1 cellular context compared by ENCODE assay signal in genomic region chr10:16891375-16892313, GRCh38.
TF ChIP-seq lines count a peak whose summit lies in the region.

No MANE protein-coding gene starts in this region.

TF ChIP-seq in K562, 482 proteins besides CTCF, POLR2A, EP300 and RAD21 (continued from another document and continues in another):
- TF ChIP-seq HOMEZ (CRISPR knock-in tag; IDR thresholded peaks at IDR 0.05): no peak
- TF ChIP-seq RFX1 (IDR thresholded peaks at IDR 0.05): peak; percentile 32
- TF ChIP-seq SREBF1 (IDR thresholded peaks at IDR 0.05; ENCODE audit: borderline replicate concordance, low read depth, low read length): no peak
- TF ChIP-seq SIN3A (IDR thresholded peaks at IDR 0.05; ENCODE audit: borderline replicate concordance in 2 of 2, control insufficient read depth in 1 of 2, low read depth in 2 of 2, low read length in 2 of 2): peak; percentile 30 to 92; a peak in 3 of 4 replicates
- peak; percentile 88 for TF ChIP-seq KLF10 (CRISPR knock-in tag; IDR thresholded peaks at IDR 0.05)
- TF ChIP-seq NUFIP1 (IDR thresholded peaks at IDR 0.05; ENCODE audit: partially characterized antibody): peak; percentile 84
- TF ChIP-seq ERF (CRISPR knock-in tag; IDR thresholded peaks at IDR 0.05): no peak
- peak; percentile 86 for TF ChIP-seq SPI1 (IDR thresholded peaks at IDR 0.05; ENCODE audit: borderline replicate concordance, low read depth, low read length)
- no peak for TF ChIP-seq HMG20B (CRISPR knock-in tag; IDR thresholded peaks at IDR 0.05)
- 0 out of 2 replicates have a peak, but pooled peaks have one; percentile 7 for TF ChIP-seq KLF13 (tag; IDR thresholded peaks at IDR 0.05; ENCODE audit: borderline replicate concordance, low read depth)
- TF ChIP-seq ZNF449 (CRISPR knock-in tag; IDR thresholded peaks at IDR 0.05): no peak
- TF ChIP-seq MNT (conservative IDR thresholded peaks at IDR 0.05): 0 out of 4 replicates have a peak, but pooled peaks of 1 of the 2 experiments have one; percentile 40
- TF ChIP-seq ZNF75A (CRISPR knock-in tag; IDR thresholded peaks at IDR 0.05): no peak
- no peak for TF ChIP-seq SMARCA5 (IDR thresholded peaks at IDR 0.05)
- no peak for TF ChIP-seq HES1 (IDR thresholded peaks at IDR 0.05; ENCODE audit: low read depth)
- no peak for TF ChIP-seq ZNF175 (CRISPR knock-in tag; IDR thresholded peaks at IDR 0.05; ENCODE audit: low read depth)
- peak; percentile 9 for TF ChIP-seq NCOA4 (IDR thresholded peaks at IDR 0.05; ENCODE audit: partially characterized antibody)
- TF ChIP-seq TFAM (CRISPR knock-in tag; conservative IDR thresholded peaks at IDR 0.05): no peak
- TF ChIP-seq CHD7 (IDR thresholded peaks at IDR 0.05; ENCODE audit: low read depth, low read length): no peak
- no peak for TF ChIP-seq E2F6 (IDR thresholded peaks at IDR 0.05; ENCODE audit: borderline replicate concordance in 1 of 2, extremely low read depth in 1 of 2, insufficient read depth in 1 of 2, insufficient read length in 1 of 2, low read depth in 1 of 2, low read length in 1 of 2, poor library complexity in 1 of 2, severe bottlenecking in 1 of 2)
- 0 out of 2 replicates have a peak, but pooled peaks have one; percentile 49 for TF ChIP-seq SMAD3 (CRISPR knock-in tag; conservative IDR thresholded peaks at IDR 0.05)
- no peak for TF ChIP-seq ZNF609 (CRISPR knock-in tag; IDR thresholded peaks at IDR 0.05; ENCODE audit: borderline replicate concordance)
- TF ChIP-seq SP1 (CRISPR knock-in tag; IDR thresholded peaks at IDR 0.05): no peak
- TF ChIP-seq POLR2B (IDR thresholded peaks at IDR 0.05; ENCODE audit: low read depth, partially characterized antibody): peak; percentile 98
- no peak for TF ChIP-seq NRF1 (conservative IDR thresholded peaks at IDR 0.05 in 1 of 2, IDR thresholded peaks at IDR 0.05 in 1 of 2)
- TF ChIP-seq ELF2 (CRISPR knock-in tag; IDR thresholded peaks at IDR 0.05): no peak
- TF ChIP-seq ZNF583 (CRISPR knock-in tag; IDR thresholded peaks at IDR 0.05): no peak
- TF ChIP-seq ZBTB1 (CRISPR knock-in tag; IDR thresholded peaks at IDR 0.05; ENCODE audit: borderline replicate concordance, low read depth): no peak
- TF ChIP-seq HDAC8 (tag; IDR thresholded peaks at IDR 0.05): no peak
- TF ChIP-seq MEF2A (IDR thresholded peaks at IDR 0.05; ENCODE audit: control insufficient read depth, low read depth, low read length): peak; percentile 79
- TF ChIP-seq RBM39 (optimal IDR thresholded peaks at IDR 0.05; ENCODE audit: low read depth, low read length): no peak
- TF ChIP-seq SMAD2 (IDR thresholded peaks at IDR 0.05; ENCODE audit: low read depth, low read length): no peak
- no peak for TF ChIP-seq ZZZ3 (IDR thresholded peaks at IDR 0.05)
- TF ChIP-seq FOXJ2 (tag; IDR thresholded peaks at IDR 0.05): peak; percentile 66; the same call in 1 of the 2 replicates
- no peak for TF ChIP-seq ZNF436 (CRISPR knock-in tag; IDR thresholded peaks at IDR 0.05)
- TF ChIP-seq TEAD1 (CRISPR knock-in tag; IDR thresholded peaks at IDR 0.05): 0 out of 4 replicates have a peak, but pooled peaks of 1 of the 2 experiments have one; percentile 56
- TF ChIP-seq ZEB2 (IDR thresholded peaks at IDR 0.05): peak; percentile 76; the same call in 1 of the 2 replicates
- no peak for TF ChIP-seq HDAC3 (IDR thresholded peaks at IDR 0.05; ENCODE audit: borderline replicate concordance, partially characterized antibody)
